Comparison of ENCODE assay signal across 15 cellular contexts in genomic region chr3:144244662-144245061, GRCh38.
DNase-seq lines count a peak whose midpoint lies in the region; ATAC-seq, FAIRE-seq and TF ChIP-seq lines count a peak whose summit lies in the region.
"Had no signal": no experiment of that assay in that cellular context is flagged by ENCODE, and none has a peak within 500 bp of the region (broad histone marks: within the 10 kb centered on the region; RNA-seq: fewer than 3 reads in every experiment).

No MANE protein-coding gene starts in this region.

- in situ Hi-C loops in mammary epithelial cell (cut with MboI; ENCODE audit: low sequenced_read_pairs in 2 of 2): no loop called here

- intact Hi-C loops in MCF 10A (cut with micrococcal nuclease): no loop called here
- intact Hi-C loops in mammary epithelial cell (cut with micrococcal nuclease): no loop called here
- intact Hi-C loops in HCT116 (cut with micrococcal nuclease): no loop called here
- intact Hi-C loops in activated T-helper 1 cell treated with anti-CD3 and anti-CD28 coated beads, Interleukin-12 subunit alpha, Interleukin-12 subunit beta, Interleukin-2, Interleukin-4 antibody, amounts not matched to agents 30 ng/mL and 10 ng/mL and 1 ng/mL, durations not matched to agents 14 hours and 24 hours and 36 hours (cut with micrococcal nuclease): no loop called here
- intact Hi-C loops in Right ventricle myocardium superior (cut with DNase I): no loop called here

- POLR2A ChIA-PET in MCF 10A (lab: Yijun Ruan, JAX): no interaction called here
- POLR2A ChIA-PET in HCT116 (lab: Charles Lee): no interaction called here

- no peak overlapping the region for H3K4me2 ChIP-seq in mammary epithelial cell (ENCODE audit: insufficient read depth, low read depth, low read length)
- H3K4me2 ChIP-seq in HCT116 (ENCODE audit: low read length): no peak overlapping the region

- peak; percentile 13 for FAIRE-seq in bronchial epithelial cell (lab: Jason Lieb, UNC)
- FAIRE-seq: RCC 7860 had no signal

- DNase-seq in MCF 10A (ENCODE audit: unreplicated experiment) (peak; percentile 3), mammary epithelial cell (no peak), HCT116 (ENCODE audit: low read depth, low spot score) (no peak), bronchial epithelial cell (ENCODE audit: low read depth) (no peak), NCI-H446 treated with DMSO at 0.1 percent for 48 hours (lab: John Stamatoyannopoulos, UW) (no peak), tibial nerve (ENCODE audit: low spot score in 2 of 2) (no peak), Right ventricle myocardium superior (no peak)
- no peak for DNase-seq in activated T-helper 1 cell treated with anti-CD3 and anti-CD28 coated beads, Interleukin-12 subunit alpha, Interleukin-12 subunit beta, Interleukin-2, Interleukin-4 antibody, amounts not matched to agents 30 ng/mL and 10 ng/mL and 1 ng/mL, durations not matched to agents 14 hours and 24 hours and 36 hours (ENCODE audit: low spot score)
- DNase-seq: DMS153, KBM-7, NCI-H1105, NCI-H187, NCI-H510A, SIG-M5 had no signal

- H3K9me3 Mint-ChIP-seq in MCF 10A (ENCODE audit: unreplicated experiment): no peaks in the 10 kb centered on the region
- no peaks in the 10 kb centered on the region for H3K9me3 Mint-ChIP-seq in activated T-helper 1 cell treated with anti-CD3 and anti-CD28 coated beads, Interleukin-12 subunit alpha, Interleukin-12 subunit beta, Interleukin-2, Interleukin-4 antibody, amounts not matched to agents 30 ng/mL and 10 ng/mL and 1 ng/mL, durations not matched to agents 14 hours and 24 hours and 36 hours

- no peaks in the 10 kb centered on the region for H4K20me1 ChIP-seq in mammary epithelial cell (ENCODE audit: insufficient read depth, low read length)
- H4K20me1 ChIP-seq in HCT116 (ENCODE audit: insufficient read depth): no peaks in the 10 kb centered on the region

- RAD21 ChIA-PET in HCT116 (lab: Charles Lee; ENCODE audit: low non-redundant PET in 1 of 2, low total read pairs in 2 of 2, uncharacterized antibody in 2 of 2, unreplicated experiment in 2 of 2): no interaction called here

- H3K27ac ChIP-seq in mammary epithelial cell (ENCODE audit: insufficient read depth, low read depth, low read length): no peak overlapping the region
- no peak overlapping the region for H3K27ac ChIP-seq in HCT116 (ENCODE audit: low read depth, low read length)
- H3K27ac ChIP-seq in tibial nerve: no peak overlapping the region

- no peaks in the 10 kb centered on the region for H3K27me3 Mint-ChIP-seq in MCF 10A (ENCODE audit: insufficient read depth, unreplicated experiment)
- no peaks in the 10 kb centered on the region for H3K27me3 Mint-ChIP-seq in activated T-helper 1 cell treated with anti-CD3 and anti-CD28 coated beads, Interleukin-12 subunit alpha, Interleukin-12 subunit beta, Interleukin-2, Interleukin-4 antibody, amounts not matched to agents 30 ng/mL and 10 ng/mL and 1 ng/mL, durations not matched to agents 14 hours and 24 hours and 36 hours (ENCODE audit: insufficient read depth)

- H3K9me2 ChIP-seq in HCT116 (ENCODE audit: insufficient read depth): no peaks in the 10 kb centered on the region

- H3K4me3 Mint-ChIP-seq in MCF 10A (ENCODE audit: unreplicated experiment): no peak overlapping the region
- no peak overlapping the region for H3K4me3 Mint-ChIP-seq in activated T-helper 1 cell treated with anti-CD3 and anti-CD28 coated beads, Interleukin-12 subunit alpha, Interleukin-12 subunit beta, Interleukin-2, Interleukin-4 antibody, amounts not matched to agents 30 ng/mL and 10 ng/mL and 1 ng/mL, durations not matched to agents 14 hours and 24 hours and 36 hours

- H2AFZ ChIP-seq in mammary epithelial cell (ENCODE audit: low read depth, low read length): no peak overlapping the region
- no peak overlapping the region for H2AFZ ChIP-seq in HCT116 (ENCODE audit: low read depth, low read length, poor library complexity, severe bottlenecking)

- WGBS in mammary epithelial cell (ENCODE audit: low coverage, missing lambda C conversion rate): 63% methylated on average over 3 of the region's 3 CpGs
- WGBS in tibial nerve, 2 donors: 82 to 90% methylated on average over 3 of the region's 3 CpGs

- no peak overlapping the region for H3K9ac ChIP-seq in mammary epithelial cell (ENCODE audit: insufficient read depth, low read length)
- no peak overlapping the region for H3K9ac ChIP-seq in HCT116 (ENCODE audit: low read length)

- TF ChIP-seq RAD21 in HCT116 (IDR thresholded peaks at IDR 0.05; ENCODE audit: low read depth): 0 out of 2 replicates have a peak, but pooled peaks have one; percentile 10

- H3K27me3 ChIP-seq in mammary epithelial cell (ENCODE audit: insufficient read depth, low read length): no peaks in the 10 kb centered on the region
- no peaks in the 10 kb centered on the region for H3K27me3 ChIP-seq in HCT116 (ENCODE audit: insufficient read depth, low read length)
- no peaks in the 10 kb centered on the region for H3K27me3 ChIP-seq in bronchial epithelial cell (ENCODE audit: control insufficient read depth, insufficient read depth, low read length)
- no peaks in the 10 kb centered on the region for H3K27me3 ChIP-seq in tibial nerve

- H3K79me2 ChIP-seq in mammary epithelial cell (ENCODE audit: insufficient read depth, low read length) (no peaks in the 10 kb centered on the region), HCT116 (ENCODE audit: insufficient read depth, low read length) (no peaks in the 10 kb centered on the region)

- no peak overlapping the region for H3K27ac Mint-ChIP-seq in MCF 10A (ENCODE audit: low read depth, unreplicated experiment)
- no peak overlapping the region for H3K27ac Mint-ChIP-seq in activated T-helper 1 cell treated with anti-CD3 and anti-CD28 coated beads, Interleukin-12 subunit alpha, Interleukin-12 subunit beta, Interleukin-2, Interleukin-4 antibody, amounts not matched to agents 30 ng/mL and 10 ng/mL and 1 ng/mL, durations not matched to agents 14 hours and 24 hours and 36 hours

- no peaks in the 10 kb centered on the region for H3K4me1 Mint-ChIP-seq in MCF 10A (ENCODE audit: insufficient read depth, unreplicated experiment)
- H3K4me1 Mint-ChIP-seq in activated T-helper 1 cell treated with anti-CD3 and anti-CD28 coated beads, Interleukin-12 subunit alpha, Interleukin-12 subunit beta, Interleukin-2, Interleukin-4 antibody, amounts not matched to agents 30 ng/mL and 10 ng/mL and 1 ng/mL, durations not matched to agents 14 hours and 24 hours and 36 hours (ENCODE audit: low read depth): no peaks in the 10 kb centered on the region

- H3K36me3 ChIP-seq in mammary epithelial cell (ENCODE audit: insufficient read depth, low read length) (no peaks in the 10 kb centered on the region), HCT116 (ENCODE audit: control insufficient read depth in 1 of 2, insufficient read depth in 2 of 2, low read length in 2 of 2) (no peaks in the 10 kb centered on the region), bronchial epithelial cell (ENCODE audit: control insufficient read depth, insufficient read depth, low read length) (no peaks in the 10 kb centered on the region), tibial nerve (no peaks in the 10 kb centered on the region)

- ATAC-seq in HCT116: 0 out of 2 replicates have a peak, but pooled peaks have one; percentile 32
- no peak for ATAC-seq in Right ventricle myocardium superior (ENCODE audit: poor library complexity)

- H3K4me3 ChIP-seq in mammary epithelial cell (replicated peaks in 1 of 3; ENCODE audit: insufficient read depth in 1 of 3, low read depth in 2 of 3, low read length in 3 of 3): no peak overlapping the region
- no peak overlapping the region for H3K4me3 ChIP-seq in HCT116 (replicated peaks in 1 of 2; ENCODE audit: low read depth in 1 of 2, low read length in 2 of 2)
- no peak overlapping the region for H3K4me3 ChIP-seq in bronchial epithelial cell (ENCODE audit: low read depth, low read length)
- no peak overlapping the region for H3K4me3 ChIP-seq in tibial nerve

- H3K4me1 ChIP-seq in mammary epithelial cell (ENCODE audit: insufficient read depth, low read length) (no peaks in the 10 kb centered on the region), HCT116 (ENCODE audit: control insufficient read depth in 1 of 2, insufficient read depth in 2 of 2, low read length in 2 of 2) (no peaks in the 10 kb centered on the region), tibial nerve (peaks cover 0 to 6% (median 0%) of the 10 kb centered on the region in 4 donors)

- CTCF ChIA-PET in MCF 10A (lab: Yijun Ruan, JAX): interaction anchor here (0.5 to 0.7 kb wide), 3 partner anchors 136 to 393 kb away, joined by 3 read pairs; no protein-coding TSS in a partner anchor
- CTCF ChIA-PET in mammary epithelial cell (lab: Charles Lee; ENCODE audit: low non-redundant PET): no interaction called here
- CTCF ChIA-PET in HCT116 (lab: Charles Lee): no interaction called here

- no peak for TF ChIP-seq EP300 in tibial nerve (IDR thresholded peaks at IDR 0.05)

- TF ChIP-seq CTCF in MCF 10A (IDR thresholded peaks at IDR 0.05; ENCODE audit: unreplicated experiment) (no peak), mammary epithelial cell (conservative IDR thresholded peaks at IDR 0.05 in 1 of 2, IDR thresholded peaks at IDR 0.05 in 1 of 2; ENCODE audit: extremely low read depth in 1 of 2, insufficient read depth in 1 of 2, low read depth in 1 of 2, low read length in 2 of 2) (no peak), HCT116 (IDR thresholded peaks at IDR 0.05 in 2 of 3, conservative IDR thresholded peaks at IDR 0.05 in 1 of 3; ENCODE audit: borderline replicate concordance in 1 of 3, insufficient read depth in 1 of 3, low read depth in 2 of 3, low read length in 2 of 3) (0 out of 6 replicates have a peak, but pooled peaks of 2 of the 3 experiments have one; percentile 4 to 13), bronchial epithelial cell (IDR thresholded peaks at IDR 0.05; ENCODE audit: insufficient read depth, low read length, severe bottlenecking) (no peak), tibial nerve (IDR thresholded peaks at IDR 0.05) (no peak)

- BruUV-seq in MCF 10A (replicated peaks; lab: Mats Ljungman, UMichigan): no TSS peak
- no TSS peak for BruUV-seq in mammary epithelial cell (replicated peaks; lab: Mats Ljungman, UMichigan)
- BruUV-seq in HCT116 (replicated peaks; lab: Mats Ljungman, UMichigan): no TSS peak

- no peaks in the 10 kb centered on the region for H3K9me3 ChIP-seq in mammary epithelial cell (replicated peaks; ENCODE audit: insufficient read depth, low read length)
- H3K9me3 ChIP-seq in HCT116 (ENCODE audit: control insufficient read depth in 1 of 2, insufficient read depth in 1 of 2, low read depth in 1 of 2, low read length in 2 of 2): no peaks in the 10 kb centered on the region
- H3K9me3 ChIP-seq in tibial nerve: no peaks in the 10 kb centered on the region

- H3K36me3 Mint-ChIP-seq in MCF 10A (ENCODE audit: insufficient read depth, unreplicated experiment): no peaks in the 10 kb centered on the region
- no peaks in the 10 kb centered on the region for H3K36me3 Mint-ChIP-seq in activated T-helper 1 cell treated with anti-CD3 and anti-CD28 coated beads, Interleukin-12 subunit alpha, Interleukin-12 subunit beta, Interleukin-2, Interleukin-4 antibody, amounts not matched to agents 30 ng/mL and 10 ng/mL and 1 ng/mL, durations not matched to agents 14 hours and 24 hours and 36 hours (ENCODE audit: low read depth)

- TF ChIP-seq POLR2A in HCT116 (IDR thresholded peaks at IDR 0.05; ENCODE audit: borderline replicate concordance, extremely low read depth, insufficient read depth, insufficient read length) (no peak), tibial nerve (IDR thresholded peaks at IDR 0.05) (no peak)

- dilution Hi-C loops in mammary epithelial cell (cut with HindIII; ENCODE audit: low sequenced_read_pairs): no loop called here

Comparison
In these comparisons a context has a peak if more than half of its experiments do, and no peak if none do; other contexts are left out.
1. CTCF ChIP-seq: peak in HCT116 (2 of 3); none in MCF 10A (single experiment), mammary epithelial cell (0 of 2), bronchial epithelial cell (single experiment) and tibial nerve (0 of 5).